Comparison of ENCODE assay signal across 20 cellular contexts in genomic region chr14:101352567-101352966, GRCh38.
"Had no signal": no experiment of that assay in that cellular context is flagged by ENCODE, and none has a peak within 500 bp of the region (broad histone marks: within the 10 kb centered on the region; RNA-seq: fewer than 3 reads in every experiment).

No MANE protein-coding gene starts in this region.

- H3K4me3 Mint-ChIP-seq: activated CD4-positive, alpha-beta memory T cell treated with anti-CD3 and anti-CD28 coated beads for 36 hours; activated naive CD8-positive, alpha-beta T cell treated with anti-CD3 and anti-CD28 coated beads, Interleukin-2, amount 10 ng/mL, durations not matched to agents 7 days and 5 days; endodermal cell; natural killer cell treated with Interleukin-12 subunit alpha and Interleukin-12 subunit beta and Interleukin-15 and Interleukin-18, amount 100 ng/mL, for 72 hours; stimulated activated naive CD8-positive, alpha-beta T cell treated with anti-CD3 and anti-CD28 coated beads, Interleukin-15, Interleukin-2, amounts not matched to agents 100 ng/mL and 50 ng/mL, for 24 hours; T-helper 17 cell had no signal

- H3K4me1 ChIP-seq: colonic mucosa, esophagus squamous epithelium, gastrocnemius medialis, pancreas had no signal

- H3K27me3 Mint-ChIP-seq: T-helper 17 cell had no signal

- H3K27ac ChIP-seq: colonic mucosa, esophagus squamous epithelium, gastrocnemius medialis, pancreas, SK-N-MC, transverse colon had no signal

- H3K27me3 ChIP-seq: colonic mucosa, esophagus squamous epithelium, gastrocnemius medialis, pancreas, transverse colon had no signal

- H3K4me3 ChIP-seq: colonic mucosa, esophagus squamous epithelium, gastrocnemius medialis, pancreas, SK-N-MC, transverse colon had no signal

- H3K36me3 Mint-ChIP-seq: activated CD4-positive, alpha-beta memory T cell treated with anti-CD3 and anti-CD28 coated beads for 36 hours; activated naive CD8-positive, alpha-beta T cell treated with anti-CD3 and anti-CD28 coated beads, Interleukin-2, amount 10 ng/mL, durations not matched to agents 7 days and 5 days had no signal

- H3K36me3 ChIP-seq: colonic mucosa, esophagus squamous epithelium, gastrocnemius medialis, pancreas, transverse colon had no signal

- H3K27ac Mint-ChIP-seq: activated CD4-positive, alpha-beta memory T cell treated with anti-CD3 and anti-CD28 coated beads for 36 hours; activated naive CD8-positive, alpha-beta T cell treated with anti-CD3 and anti-CD28 coated beads, Interleukin-2, amount 10 ng/mL, durations not matched to agents 7 days and 5 days; endodermal cell; natural killer cell treated with Interleukin-12 subunit alpha and Interleukin-12 subunit beta and Interleukin-15 and Interleukin-18, amount 100 ng/mL, for 72 hours; stimulated activated naive CD8-positive, alpha-beta T cell treated with anti-CD3 and anti-CD28 coated beads, Interleukin-15, Interleukin-2, amounts not matched to agents 100 ng/mL and 50 ng/mL, for 24 hours; T-helper 17 cell had no signal

- H3K9me3 Mint-ChIP-seq: natural killer cell treated with Interleukin-12 subunit alpha and Interleukin-12 subunit beta and Interleukin-15 and Interleukin-18, amount 100 ng/mL, for 72 hours had no signal

- H3K9me3 ChIP-seq: colonic mucosa, gastrocnemius medialis, pancreas, transverse colon had no signal

- DNase-seq: activated CD4-positive, alpha-beta memory T cell treated with anti-CD3 and anti-CD28 coated beads for 36 hours; activated CD4-positive, alpha-beta T cell treated with anti-CD3 and anti-CD28 coated beads for 48 hours; activated CD4-positive, CD25-positive, alpha-beta regulatory T cell; activated naive CD4-positive, alpha-beta T cell; activated naive CD8-positive, alpha-beta T cell treated with anti-CD3 and anti-CD28 coated beads, Interleukin-2, amount 10 ng/mL, durations not matched to agents 7 days and 5 days; activated T-cell treated with anti-CD3 and anti-CD28 coated beads, Interleukin-2, amount 50 U/mL, for 1 hour; colonic mucosa; esophagus squamous epithelium; gastrocnemius medialis; left ventricle myocardium superior; mammary epithelial cell; pancreas; stimulated activated CD4-positive, alpha-beta T cell treated with anti-CD3 and anti-CD28 coated beads, Interleukin-4, amount 100 ng/mL, for 24 hours; SW 1271; T-helper 17 cell; transverse colon had no signal

- ATAC-seq: gastrocnemius medialis; left ventricle myocardium superior; natural killer cell treated with Interleukin-12 subunit alpha and Interleukin-12 subunit beta and Interleukin-15 and Interleukin-18, amount 100 ng/mL, for 72 hours; pancreas; T-helper 17 cell had no signal

- H3K4me1 Mint-ChIP-seq: activated naive CD8-positive, alpha-beta T cell treated with anti-CD3 and anti-CD28 coated beads, Interleukin-2, amount 10 ng/mL, durations not matched to agents 7 days and 5 days; T-helper 17 cell had no signal
